Comparison of ENCODE assay signal across 12 cellular contexts in genomic region chr20:59153355-59153681, GRCh38. TPM values are rescaled to one million over a fixed set of nuclear protein-coding genes. Genes with fewer than 3 reads are reported as not detected.
DNase-seq lines count a peak whose midpoint lies in the region; ATAC-seq and TF ChIP-seq lines count a peak whose summit lies in the region.
"Had no signal": no experiment of that assay in that cellular context is flagged by ENCODE, and none has a peak within 500 bp of the region (broad histone marks: within the 10 kb centered on the region; RNA-seq: fewer than 3 reads in every experiment).

No MANE protein-coding gene starts in this region.

- intact Hi-C loops in sciatic nerve (cut with DNase I) = no loop called here

- TF ChIP-seq CTCF in LNCaP clone FGC (IDR thresholded peaks at IDR 0.05; ENCODE audit: control insufficient read depth, extremely low read depth, insufficient read depth) = no peak

- DNase-seq in LNCaP clone FGC (ENCODE audit: low read depth) = peak; percentile 54
- DNase-seq in cerebellar cortex (ENCODE audit: low spot score) = peak; percentile 90
- DNase-seq in islet precursor cell = peak; percentile 13
- DNase-seq in sciatic nerve (ENCODE audit: low spot score) = no peak
- DNase-seq in stimulated activated CD4-positive, alpha-beta T cell treated with anti-CD3 and anti-CD28 coated beads, Interleukin-2, amount 100 ng/mL, for 24 hours = no peak
- DNase-seq in DMS53 (lab: John Stamatoyannopoulos, UW) = no peak
- DNase-seq: effector memory CD4-positive, alpha-beta T cell; MM.1S; NCI-H2171 had no signal

- peak; percentile 87 for ATAC-seq in sciatic nerve
- ATAC-seq in GM21717 (IDR thresholded peaks at IDR 0.05; ENCODE audit: unreplicated experiment) = no peak
- ATAC-seq in GM18511 (IDR thresholded peaks at IDR 0.05; ENCODE audit: unreplicated experiment) = no peak

- H3K4me3 ChIP-seq in LNCaP clone FGC (ENCODE audit: low read depth, low read length) = no peak overlapping the region
- H3K4me3 ChIP-seq: hepatocyte had no signal

RNA-seq across cellular contexts. Expression of gene ZNF831, which starts 10.3 kb away (rescaled TPM):
- total RNA-seq in sciatic nerve = 0.36 TPM
- total RNA-seq: hepatocyte had no signal

Comparison
In these comparisons a context has a peak if more than half of its experiments do, and no peak if none do; other contexts are left out.
1. DNase-seq: peak in LNCaP clone FGC (single experiment), cerebellar cortex (single experiment) and islet precursor cell (single experiment); none in sciatic nerve (single experiment), stimulated activated CD4-positive, alpha-beta T cell treated with anti-CD3 and anti-CD28 coated beads, Interleukin-2, amount 100 ng/mL, for 24 hours (0 of 2) and DMS53 (single experiment).